12 cellular contexts compared by ENCODE assay signal in the genomic region with DNA sequence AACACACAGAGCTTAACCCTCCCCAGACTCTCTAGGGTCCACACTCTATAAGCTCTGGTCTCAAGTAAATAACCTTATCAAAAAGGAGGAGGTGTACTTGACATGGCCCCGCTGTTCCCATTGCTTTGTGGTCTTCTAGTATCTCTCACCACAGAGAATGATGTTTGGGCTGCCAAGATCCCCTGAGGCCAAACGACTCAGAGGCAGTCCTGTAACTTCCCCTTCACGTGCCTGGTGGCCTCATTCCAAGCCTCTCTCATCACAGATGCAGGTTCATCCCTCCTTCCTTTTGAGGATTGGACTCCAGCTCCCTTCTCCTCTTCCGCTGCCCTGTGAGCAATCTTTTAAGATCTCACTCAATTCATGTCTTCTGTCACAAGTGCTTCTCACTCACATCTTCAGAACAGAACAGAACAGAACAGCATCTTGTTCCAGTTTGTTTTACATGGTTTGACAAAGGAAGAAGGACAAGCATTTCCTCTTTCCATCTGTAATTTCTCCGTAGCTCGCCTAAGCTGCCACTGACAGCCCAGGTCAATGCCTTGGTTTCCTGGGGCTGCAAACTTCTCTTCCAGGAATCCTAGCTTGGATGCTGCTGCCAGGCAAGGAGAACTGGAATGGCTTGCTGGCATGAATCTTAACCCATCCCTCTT.
DNase-seq lines count a peak whose midpoint lies in the region; ATAC-seq and TF ChIP-seq lines count a peak whose summit lies in the region.
"Had no signal": no experiment of that assay in that cellular context is flagged by ENCODE, and none has a peak within 500 bp of the region (broad histone marks: within the 10 kb centered on the region; RNA-seq: fewer than 3 reads in every experiment).

No MANE protein-coding gene starts in this region.

- no peak overlapping the region for H3K18ac ChIP-seq in trophoblast cell (ENCODE audit: low read length)

- no peak overlapping the region for H3K4ac ChIP-seq in trophoblast cell (ENCODE audit: low read depth, low read length)

- H3K4me3 ChIP-seq in adipocyte (ENCODE audit: low read length) = no peak overlapping the region
- no peak overlapping the region for H3K4me3 ChIP-seq in trophoblast cell (ENCODE audit: low read depth, low read length)
- H3K4me3 ChIP-seq in testis = no peak overlapping the region
- H3K4me3 ChIP-seq in gastroesophageal sphincter = no peak overlapping the region
- H3K4me3 ChIP-seq: suprapubic skin had no signal

- H3K23ac ChIP-seq in trophoblast cell (ENCODE audit: low read length) = no peak overlapping the region

- no peak overlapping the region for H3K4me2 ChIP-seq in trophoblast cell (ENCODE audit: low read length)

- no peak for TF ChIP-seq POLR2A in testis (IDR thresholded peaks at IDR 0.05)
- no peak for TF ChIP-seq POLR2A in gastroesophageal sphincter (IDR thresholded peaks at IDR 0.05)

- H4K8ac ChIP-seq in trophoblast cell (ENCODE audit: low read depth, low read length) = no peak overlapping the region

- H4K12ac ChIP-seq in trophoblast cell (ENCODE audit: low read depth, low read length) = no peak overlapping the region

- H3K79me2 ChIP-seq in trophoblast cell (ENCODE audit: control insufficient read depth, insufficient read depth, low read length, poor library complexity) = no peaks in the 10 kb centered on the region

- H3K9ac ChIP-seq in adipocyte (ENCODE audit: low read length) = no peak overlapping the region
- no peak overlapping the region for H3K9ac ChIP-seq in trophoblast cell (ENCODE audit: low read length)

- peaks cover 11% of the 10 kb centered on the region for H3K4me1 ChIP-seq in adipocyte (ENCODE audit: control insufficient read depth, insufficient read depth, low read length)
- H3K4me1 ChIP-seq in trophoblast cell (ENCODE audit: control insufficient read depth in 1 of 2, insufficient read depth in 2 of 2, low read length in 2 of 2) = peaks cover 3 to 7% of the 10 kb centered on the region in 2 experiments
- H3K4me1 ChIP-seq in testis = no peaks in the 10 kb centered on the region
- H3K4me1 ChIP-seq in gastroesophageal sphincter = peaks cover 0 to 16% (median 6%) of the 10 kb centered on the region in 3 donors
- H3K4me1 ChIP-seq: suprapubic skin had no signal

- H4K91ac ChIP-seq in trophoblast cell (ENCODE audit: low read depth, low read length) = no peak overlapping the region

- H2AFZ ChIP-seq in trophoblast cell (ENCODE audit: insufficient read depth, low read length, poor library complexity) = no peak overlapping the region

- H3K36me3 ChIP-seq in adipocyte (ENCODE audit: control insufficient read depth, insufficient read depth, low read length, severe bottlenecking) (no peaks in the 10 kb centered on the region), trophoblast cell (ENCODE audit: control insufficient read depth in 1 of 2, insufficient read depth in 2 of 2, low read length in 2 of 2) (no peaks in the 10 kb centered on the region), testis (ENCODE audit: low read depth, missing control alignments) (no peaks in the 10 kb centered on the region), gastroesophageal sphincter (no peaks in the 10 kb centered on the region)
- H3K36me3 ChIP-seq: suprapubic skin had no signal

- TF ChIP-seq CTCF in testis (IDR thresholded peaks at IDR 0.05) = no peak
- TF ChIP-seq CTCF in gastroesophageal sphincter (IDR thresholded peaks at IDR 0.05) = no peak

- no peak for TF ChIP-seq EP300 in gastroesophageal sphincter (IDR thresholded peaks at IDR 0.05)

- no peak for ATAC-seq in gastroesophageal sphincter

- no peak overlapping the region for H2BK12ac ChIP-seq in trophoblast cell (ENCODE audit: low read length)

- H2AK5ac ChIP-seq in trophoblast cell (ENCODE audit: low read length) = no peak overlapping the region

- no peak overlapping the region for H2BK120ac ChIP-seq in trophoblast cell (ENCODE audit: insufficient read depth, low read length, poor library complexity)

- H3K9me3 ChIP-seq in adipocyte (ENCODE audit: control insufficient read depth, low read length) (no peaks in the 10 kb centered on the region), trophoblast cell (ENCODE audit: insufficient read depth, low read depth, low read length) (no peaks in the 10 kb centered on the region), testis (no peaks in the 10 kb centered on the region), gastroesophageal sphincter (no peaks in the 10 kb centered on the region)
- H3K9me3 ChIP-seq: suprapubic skin had no signal

- peak; percentile 7 for DNase-seq in NCI-H146 (lab: John Stamatoyannopoulos, UW)
- no peak for DNase-seq in NCI-H146 treated with DMSO at 0.1 percent for 48 hours (lab: John Stamatoyannopoulos, UW; ENCODE audit: unreplicated experiment)
- peak; percentile 65 for DNase-seq in NCI-H69 (lab: John Stamatoyannopoulos, UW)
- peak; percentile 12 for DNase-seq in adipocyte (ENCODE audit: low read depth)
- DNase-seq in trophoblast cell = peak; percentile 91 to 93
- DNase-seq in testis = no peak
- no peak for DNase-seq in HuH-7 (ENCODE audit: low spot score)
- DNase-seq: activated gamma-delta T cell treated with Interleukin-2 at 50 U/mL for 16 hours, NCI-H748 treated with DMSO at 0.1 percent for 48 hours had no signal

- H2BK5ac ChIP-seq in trophoblast cell (ENCODE audit: low read depth, low read length, poor library complexity) = no peak overlapping the region

- H3K79me1 ChIP-seq in trophoblast cell (ENCODE audit: low read length) = no peaks in the 10 kb centered on the region

- WGBS in trophoblast cell (ENCODE audit: extremely low coverage, insufficient coverage, insufficient read length) = no CpG with 5 or more reads among the region's 6 CpGs
- WGBS in testis, 2 donors = 74 to 78% methylated on average over 6 of the region's 6 CpGs
- WGBS in gastroesophageal sphincter (ENCODE audit: low coverage in 1 of 2), 2 donors = 48 to 67% methylated on average over 4 to 6 of the region's 6 CpGs

- no peaks in the 10 kb centered on the region for H3K27me3 ChIP-seq in adipocyte (replicated peaks; ENCODE audit: control insufficient read depth, insufficient read depth, low read length)
- H3K27me3 ChIP-seq in trophoblast cell (ENCODE audit: insufficient read depth, low read length) = no peaks in the 10 kb centered on the region
- no peaks in the 10 kb centered on the region for H3K27me3 ChIP-seq in testis
- H3K27me3 ChIP-seq in gastroesophageal sphincter = no peaks in the 10 kb centered on the region

- no peak overlapping the region for H3K27ac ChIP-seq in trophoblast cell (ENCODE audit: low read depth, low read length)
- H3K27ac ChIP-seq in testis = no peak overlapping the region
- H3K27ac ChIP-seq in gastroesophageal sphincter = no peak overlapping the region
- H3K27ac ChIP-seq: 22Rv1, suprapubic skin had no signal

- H3K14ac ChIP-seq in trophoblast cell (ENCODE audit: low read length) = no peak overlapping the region

- intact Hi-C loops in testis (cut with DNase I; ENCODE audit: low total_unique reads) = no loop called here

Comparison
In these comparisons a context has a peak if more than half of its experiments do, and no peak if none do; other contexts are left out.
1. DNase-seq: peak in NCI-H146 (single experiment), NCI-H69 (single experiment), adipocyte (single experiment) and trophoblast cell (2 of 2); none in NCI-H146 treated with DMSO at 0.1 percent for 48 hours (single experiment), testis (single experiment) and HuH-7 (single experiment).